Comparison of ENCODE assay signal across 17 cellular contexts in the genomic region with DNA sequence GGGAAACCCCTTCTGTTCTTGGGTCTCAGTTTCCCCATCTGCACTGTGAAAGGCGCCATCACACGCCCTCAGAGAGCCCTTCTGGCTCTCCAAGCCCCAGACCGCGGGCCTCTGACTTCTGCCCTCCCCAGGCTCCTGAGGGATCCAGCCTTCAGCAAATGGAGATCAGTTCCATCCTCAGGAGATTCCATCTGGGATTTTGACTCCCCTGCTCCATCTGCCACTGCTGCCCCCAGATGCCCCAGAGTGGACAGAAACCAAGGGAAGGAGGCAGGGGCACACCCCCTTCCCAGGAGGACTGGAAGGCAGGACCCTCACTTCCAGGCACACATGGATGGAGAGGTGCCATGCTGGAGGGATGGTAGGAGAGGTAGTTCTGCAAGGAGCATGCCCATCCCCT. TPM values are rescaled to one million over a fixed set of nuclear protein-coding genes. Genes with fewer than 3 reads are reported as not detected.
A peak's percentile ranks its signal among the peaks of the same experiment; 100 is the strongest.
DNase-seq lines count a peak whose midpoint lies in the region; ATAC-seq and TF ChIP-seq lines count a peak whose summit lies in the region.
"Had no signal": no experiment of that assay in that cellular context is flagged by ENCODE, and none has a peak within 500 bp of the region (broad histone marks: within the 10 kb centered on the region; RNA-seq: fewer than 3 reads in every experiment).

No MANE protein-coding gene starts in this region.

- peak overlapping the region; percentile 92; the same call in 2 of the 3 replicates for H2BK15ac ChIP-seq in IMR-90 (ENCODE audit: low read depth, low read length)

- peaks cover 4 to 18% of the 10 kb centered on the region in 2 experiments; a peak in 2 of 4 replicates for H3K79me1 ChIP-seq in IMR-90 (ENCODE audit: low read depth in 1 of 2, low read length in 2 of 2)
- peaks cover 45% of the 10 kb centered on the region for H3K79me1 ChIP-seq in trophoblast cell (ENCODE audit: low read length)

- no peak for TF ChIP-seq CTCF in IMR-90 (conservative IDR thresholded peaks at IDR 0.05; ENCODE audit: low read depth, low read length)
- TF ChIP-seq CTCF in RWPE2 (IDR thresholded peaks at IDR 0.05; ENCODE audit: poor library complexity, severe bottlenecking) = no peak
- TF ChIP-seq CTCF in fibroblast of lung (conservative IDR thresholded peaks at IDR 0.05 in 1 of 2, IDR thresholded peaks at IDR 0.05 in 1 of 2; ENCODE audit: low read depth in 1 of 2, low read length in 2 of 2) = no peak

- dilution Hi-C loops in IMR-90 (cut with HindIII; ENCODE audit: low sequenced_read_pairs, unreplicated experiment) = no loop called here

- H3K36me3 ChIP-seq in IMR-90 (ENCODE audit: control insufficient read depth, insufficient read depth, low read length) (no peaks in the 10 kb centered on the region), RWPE2 (ENCODE audit: low read depth) (no peaks in the 10 kb centered on the region), fibroblast of lung (ENCODE audit: control insufficient read depth, insufficient read depth, low read length) (no peaks in the 10 kb centered on the region), trophoblast cell (ENCODE audit: control insufficient read depth in 1 of 2, insufficient read depth in 2 of 2, low read length in 2 of 2) (no peaks in the 10 kb centered on the region)
- H3K36me3 ChIP-seq: BLaER1, HAP-1 had no signal

- POLR2A ChIA-PET in IMR-90 (lab: Charles Lee; ENCODE audit: unreplicated experiment) = no interaction called here

- H3K14ac ChIP-seq in IMR-90 (replicated peaks; ENCODE audit: low read depth, low read length) = peak overlapping the region; percentile 72
- peak overlapping the region; percentile 83 for H3K14ac ChIP-seq in trophoblast cell (ENCODE audit: low read length)

- peak overlapping the region; percentile 96 for H2BK120ac ChIP-seq in IMR-90 (ENCODE audit: low read depth, low read length)
- H2BK120ac ChIP-seq in trophoblast cell (ENCODE audit: insufficient read depth, low read length, poor library complexity) = peak overlapping the region; percentile 50

- H2BK5ac ChIP-seq in IMR-90 (ENCODE audit: low read depth, low read length, poor library complexity, severe bottlenecking) (peak overlapping the region; percentile 83), trophoblast cell (ENCODE audit: low read depth, low read length, poor library complexity) (peak overlapping the region; percentile 81)

- H4K20me1 ChIP-seq in IMR-90 (ENCODE audit: insufficient read depth, low read length) (no peaks in the 10 kb centered on the region), fibroblast of lung (ENCODE audit: control insufficient read depth, extremely low read depth, insufficient read depth, low read length) (no peaks in the 10 kb centered on the region)
- H4K20me1 ChIP-seq: BLaER1 had no signal

- H2AK5ac ChIP-seq in IMR-90 (ENCODE audit: low read depth, low read length) = peak overlapping the region; percentile 94
- H2AK5ac ChIP-seq in trophoblast cell (ENCODE audit: low read length) = peak overlapping the region; percentile 47

- DNase-seq in IMR-90 (no peak), RWPE2 (ENCODE audit: low spot score) (no peak), fibroblast of lung (ENCODE audit: low read depth in 2 of 2) (no peak), trophoblast cell (no peak), cerebellar nuclear complex (lab: John Stamatoyannopoulos, UW) (no peak)
- DNase-seq in stimulated activated CD4-positive, alpha-beta T cell treated with anti-CD3 and anti-CD28 coated beads, Interleukin-12 subunit alpha, Interleukin-12 subunit beta, amount 100 ng/mL, for 4 hours = no peak
- DNase-seq: AML-193; Caco-2; CD8-positive, alpha-beta memory T cell; GOT3 had no signal

- in situ Hi-C loops in IMR-90 (cut with MboI; ENCODE audit: low sequenced_read_pairs) = loop anchor here (10.0 kb wide), 1 partner anchor 377 kb away; a partner anchor contains a TSS

- ATAC-seq in IMR-90 (ENCODE audit: low read depth) = no peak
- no peak for ATAC-seq in RWPE2 (ENCODE audit: low read depth)
- ATAC-seq in GM21825 (IDR thresholded peaks at IDR 0.05; ENCODE audit: unreplicated experiment) = no peak
- ATAC-seq in HG02678 (IDR thresholded peaks at IDR 0.05; ENCODE audit: unreplicated experiment) = no peak
- ATAC-seq: GM12878 had no signal

- H3K27ac ChIP-seq in IMR-90 (ENCODE audit: insufficient read depth, low read length) = peak overlapping the region; percentile 48
- H3K27ac ChIP-seq in RWPE2 (ENCODE audit: poor library complexity, severe bottlenecking) = peak overlapping the region; percentile 95
- peak overlapping the region; percentile 34 for H3K27ac ChIP-seq in fibroblast of lung (ENCODE audit: insufficient read depth, low read length)
- H3K27ac ChIP-seq in trophoblast cell (ENCODE audit: low read depth, low read length) = no peak overlapping the region
- H3K27ac ChIP-seq: BLaER1 had no signal

- no peak overlapping the region for H3K9ac ChIP-seq in IMR-90 (ENCODE audit: low read depth, low read length)
- H3K9ac ChIP-seq in fibroblast of lung (ENCODE audit: insufficient read depth, low read length) = no peak overlapping the region
- no peak overlapping the region for H3K9ac ChIP-seq in trophoblast cell (ENCODE audit: low read length)
- H3K9ac ChIP-seq: BLaER1 had no signal

- no peak overlapping the region for H3K4me3 ChIP-seq in IMR-90 (ENCODE audit: insufficient read depth, low read depth, low read length)
- H3K4me3 ChIP-seq in RWPE2 (ENCODE audit: severe bottlenecking) = no peak overlapping the region
- no peak overlapping the region for H3K4me3 ChIP-seq in fibroblast of lung (replicated peaks in 1 of 4; ENCODE audit: control extremely low read depth in 1 of 4, insufficient read depth in 1 of 4, low read depth in 3 of 4, low read length in 4 of 4)
- H3K4me3 ChIP-seq in trophoblast cell (ENCODE audit: low read depth, low read length) = no peak overlapping the region
- H3K4me3 ChIP-seq: BLaER1, GM12878, HAP-1 had no signal

- H2BK12ac ChIP-seq in trophoblast cell (ENCODE audit: low read length) = peak overlapping the region; percentile 20

- H3K56ac ChIP-seq in IMR-90 (ENCODE audit: extremely low read depth, insufficient read depth, low read length) = no peak overlapping the region

- BruUV-seq in IMR-90 (replicated peaks; lab: Mats Ljungman, UMichigan) = no TSS peak

- peak overlapping the region; percentile 90 for H2AK9ac ChIP-seq in IMR-90 (replicated peaks; ENCODE audit: low read depth, low read length, poor library complexity)

- H3K9me1 ChIP-seq in IMR-90 (ENCODE audit: insufficient read depth, low read length) = peaks cover 7% of the 10 kb centered on the region

- peak overlapping the region; percentile 69 for H3K18ac ChIP-seq in IMR-90 (ENCODE audit: low read depth, low read length)
- peak overlapping the region; percentile 26 for H3K18ac ChIP-seq in trophoblast cell (ENCODE audit: low read length)

- H4K8ac ChIP-seq in IMR-90 (ENCODE audit: low read depth in 2 of 2, low read length in 2 of 2) (peak overlapping the region; percentile 47 to 69; a peak in 3 of 4 replicates), trophoblast cell (ENCODE audit: low read depth, low read length) (no peak overlapping the region)

- H3K4me1 ChIP-seq in IMR-90 (ENCODE audit: control insufficient read depth, insufficient read depth, low read length) = peaks cover 25% of the 10 kb centered on the region
- peaks cover 29% of the 10 kb centered on the region for H3K4me1 ChIP-seq in RWPE2 (ENCODE audit: insufficient read depth, poor library complexity, severe bottlenecking)
- peaks cover 26% of the 10 kb centered on the region for H3K4me1 ChIP-seq in fibroblast of lung (ENCODE audit: control insufficient read depth, extremely low read depth, insufficient read depth, low read length)
- peaks cover 13 to 37% of the 10 kb centered on the region in 2 experiments for H3K4me1 ChIP-seq in trophoblast cell (ENCODE audit: control insufficient read depth in 1 of 2, insufficient read depth in 2 of 2, low read length in 2 of 2)
- H3K4me1 ChIP-seq: HAP-1 had no signal

- TF ChIP-seq POLR2A in IMR-90 (IDR thresholded peaks at IDR 0.05; ENCODE audit: low read depth, low read length) = no peak

- CTCF ChIA-PET in IMR-90 (lab: Yijun Ruan, JAX) = interaction anchor here (0.7 kb wide), 1 partner anchor 49 kb away, joined by 3 read pairs; no protein-coding TSS in a partner anchor

- H4K5ac ChIP-seq in IMR-90 (ENCODE audit: low read depth, low read length) = peak overlapping the region; percentile 49

- intact Hi-C loops in IMR-90 (cut with micrococcal nuclease) = loop anchor here (2.0 kb wide), 1 partner anchor 49 kb away; no protein-coding TSS in a partner anchor

- H3K79me2 ChIP-seq in fibroblast of lung (ENCODE audit: control insufficient read depth, insufficient read depth, low read length) (no peaks in the 10 kb centered on the region), trophoblast cell (ENCODE audit: control insufficient read depth, insufficient read depth, low read length, poor library complexity) (peaks cover 6% of the 10 kb centered on the region)

- no peaks in the 10 kb centered on the region for H3K9me3 ChIP-seq in IMR-90 (ENCODE audit: control insufficient read depth, insufficient read depth, low read length)
- H3K9me3 ChIP-seq in RWPE2 (ENCODE audit: severe bottlenecking) = no peaks in the 10 kb centered on the region
- no peaks in the 10 kb centered on the region for H3K9me3 ChIP-seq in fibroblast of lung (ENCODE audit: control insufficient read depth, insufficient read depth, low read depth, low read length)
- no peaks in the 10 kb centered on the region for H3K9me3 ChIP-seq in trophoblast cell (ENCODE audit: insufficient read depth, low read depth, low read length)
- H3K9me3 ChIP-seq: BLaER1, Caco-2, HAP-1 had no signal

- no peaks in the 10 kb centered on the region for H3K27me3 ChIP-seq in IMR-90 (ENCODE audit: control insufficient read depth, insufficient read depth, low read length)
- no peaks in the 10 kb centered on the region for H3K27me3 ChIP-seq in RWPE2 (ENCODE audit: insufficient read depth, poor library complexity, severe bottlenecking)
- no peaks in the 10 kb centered on the region for H3K27me3 ChIP-seq in fibroblast of lung (ENCODE audit: control insufficient read depth, insufficient read depth, low read length)
- no peaks in the 10 kb centered on the region for H3K27me3 ChIP-seq in trophoblast cell (ENCODE audit: insufficient read depth, low read length)
- H3K27me3 ChIP-seq: BLaER1 had no signal

- H3K4me2 ChIP-seq in IMR-90 (ENCODE audit: low read depth, low read length) = no peak overlapping the region
- H3K4me2 ChIP-seq in fibroblast of lung (ENCODE audit: extremely low read depth, insufficient read depth, low read length) = no peak overlapping the region
- no peak overlapping the region for H3K4me2 ChIP-seq in trophoblast cell (ENCODE audit: low read length)
- H3K4me2 ChIP-seq: BLaER1 had no signal

- H3K23ac ChIP-seq in IMR-90 (ENCODE audit: low read depth, low read length) (0 out of 2 replicates have a peak overlapping the region, but pooled peaks have one; percentile 75), trophoblast cell (ENCODE audit: low read length) (no peak overlapping the region)

- H4K12ac ChIP-seq in trophoblast cell (ENCODE audit: low read depth, low read length) = peak overlapping the region; percentile 1

- WGBS in IMR-90 (ENCODE audit: extremely low coverage in 2 of 2, insufficient read length in 1 of 2), 2 experiments = no CpG with 5 or more reads among the region's 4 CpGs
- WGBS in trophoblast cell (ENCODE audit: extremely low coverage, insufficient coverage, insufficient read length) = no CpG with 5 or more reads among the region's 4 CpGs

- peak overlapping the region; percentile 93 for H2BK20ac ChIP-seq in IMR-90 (ENCODE audit: low read depth, low read length)

- H4K91ac ChIP-seq in IMR-90 (ENCODE audit: insufficient read depth, low read depth, low read length) = peak overlapping the region; percentile 90
- H4K91ac ChIP-seq in trophoblast cell (ENCODE audit: low read depth, low read length) = peak overlapping the region; percentile 65

- H3K4ac ChIP-seq in IMR-90 (ENCODE audit: low read depth, low read length) (peak overlapping the region; percentile 96), trophoblast cell (ENCODE audit: low read depth, low read length) (peak overlapping the region; percentile 1)

- H2AFZ ChIP-seq in IMR-90 (replicated peaks; ENCODE audit: low read length, poor library complexity) = peak overlapping the region; percentile 58
- no peak overlapping the region for H2AFZ ChIP-seq in fibroblast of lung (ENCODE audit: low read length)
- no peak overlapping the region for H2AFZ ChIP-seq in trophoblast cell (ENCODE audit: insufficient read depth, low read length, poor library complexity)

- no peak for TF ChIP-seq RAD21 in IMR-90 (IDR thresholded peaks at IDR 0.05; ENCODE audit: low read length)

RNA-seq across cellular contexts. Expression of a gene that starts 18.7 kb away (rescaled TPM):
- total RNA-seq in IMR-90 (2012; rRNA removed) (7,310 and 7,583 TPM in 2 replicates), fibroblast of lung (1,962 and 4,466 TPM in 2 replicates)
- polyA plus RNA-seq in IMR-90 (2012; rRNA removed) (6,296 and 6,747 TPM in 2 replicates), fibroblast of lung (5,623 and 6,025 TPM in 2 replicates)
- 5,609 and 17,745 TPM in 2 replicates for polyA plus RNA-seq in IMR-90 (2012; cell fraction: cytosol; rRNA removed)
- 873 and 3,349 TPM in 2 replicates for polyA plus RNA-seq in IMR-90 (2012; cell fraction: nucleus; rRNA removed; ENCODE audit: low replicate concordance)
- polyA plus RNA-seq in fibroblast of lung (2012) = 3,434 and 3,467 TPM in 2 replicates
- 1,117 and 1,370 TPM in 2 replicates for polyA minus RNA-seq in fibroblast of lung (ENCODE audit: low replicate concordance)
- polyA plus RNA-seq in trophoblast cell (2013) = 2,982 and 3,060 TPM in 2 replicates

RNA-seq across cellular contexts. Expression of a gene that starts 39.7 kb away (rescaled TPM):
- total RNA-seq in IMR-90 (2012; rRNA removed) (30.3 and 30.5 TPM in 2 replicates), fibroblast of lung (18.2 and 38.5 TPM in 2 replicates)
- polyA plus RNA-seq in IMR-90 (2012; rRNA removed) (80.4 and 101 TPM in 2 replicates), fibroblast of lung (50.5 and 94.8 TPM in 2 replicates)
- polyA plus RNA-seq in IMR-90 (2012; cell fraction: cytosol; rRNA removed) = 41.4 and 74.0 TPM in 2 replicates
- polyA plus RNA-seq in IMR-90 (2012; cell fraction: nucleus; rRNA removed; ENCODE audit: low replicate concordance) = 81.4 and 121 TPM in 2 replicates
- 69.9 and 152 TPM in 2 replicates for polyA plus RNA-seq in fibroblast of lung (2012)
- 218 and 448 TPM in 2 replicates for polyA minus RNA-seq in fibroblast of lung (ENCODE audit: low replicate concordance)
- polyA plus RNA-seq in trophoblast cell (2013) = 98.1 and 98.9 TPM in 2 replicates

RNA-seq across cellular contexts. Expression of a gene that starts 55.5 kb away (rescaled TPM):
- total RNA-seq in IMR-90 (2012; rRNA removed) (0.18 and 0.28 TPM in 2 replicates), fibroblast of lung (3.9 and 5.9 TPM in 2 replicates)
- polyA plus RNA-seq in IMR-90 (2012; rRNA removed) (1.1 and 1.5 TPM in 2 replicates), fibroblast of lung (1.3 and 1.8 TPM in 2 replicates)
- 1.4 and 3.4 TPM in 2 replicates for polyA plus RNA-seq in IMR-90 (2012; cell fraction: cytosol; rRNA removed)
- 0.60 and 0.64 TPM in 2 replicates for polyA plus RNA-seq in IMR-90 (2012; cell fraction: nucleus; rRNA removed; ENCODE audit: low replicate concordance)
- 2.0 and 2.7 TPM in 2 replicates for polyA plus RNA-seq in fibroblast of lung (2012)
- polyA minus RNA-seq in fibroblast of lung (ENCODE audit: low replicate concordance) = 2.0 TPM in 1 of 2 replicates, not detected in the other
- polyA plus RNA-seq in trophoblast cell (2013) = 50.4 and 50.6 TPM in 2 replicates
- total RNA-seq: A673, Daoy had no signal
